In the genomic region with DNA sequence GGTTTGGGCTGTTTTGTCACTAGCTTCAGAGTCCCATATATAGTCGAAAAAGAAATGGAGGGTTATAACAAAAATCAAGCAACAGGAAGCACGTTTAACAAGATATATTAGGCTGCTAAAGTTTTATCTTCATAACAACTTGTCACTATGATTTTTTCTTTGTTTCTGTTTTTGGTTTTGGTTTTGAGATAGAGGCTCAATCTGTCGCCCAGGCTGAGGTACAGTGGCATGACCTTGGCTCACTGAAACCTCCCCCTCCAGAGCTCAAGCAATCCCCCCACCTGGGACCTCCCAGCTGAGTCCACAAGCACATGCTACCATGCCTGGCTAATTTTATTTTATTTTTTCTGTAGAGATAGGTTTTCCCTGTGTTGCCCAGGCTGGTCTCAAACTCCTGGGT, we compare ENCODE assay signal across 9 cellular contexts.
"Had no signal": no experiment of that assay in that cellular context is flagged by ENCODE, and none has a peak within 500 bp of the region (broad histone marks: within the 10 kb centered on the region; RNA-seq: fewer than 3 reads in every experiment).

No MANE protein-coding gene starts in this region.

- H3K4me3 Mint-ChIP-seq: GM23338, H9 had no signal

- H3K4me1 Mint-ChIP-seq: GM23338, H9 had no signal

- H3K4me3 ChIP-seq: GM23338, K562 had no signal

- DNase-seq: H9, HCEC 1CT, IMR-90, KG1 had no signal

- H2AFZ ChIP-seq: GM23338 had no signal

- ATAC-seq: GM23338, K562 had no signal

- H3K27ac Mint-ChIP-seq: GM23338, H9 had no signal

- FAIRE-seq: H1, H54, HTR-8/SVneo, K562 had no signal

- H3K4me2 ChIP-seq: GM23338 had no signal
